Comparison of ENCODE assay signal across 20 cellular contexts in genomic region chr4:176818531-176818930, GRCh38.
"Had no signal": no experiment of that assay in that cellular context is flagged by ENCODE, and none has a peak within 500 bp of the region (broad histone marks: within the 10 kb centered on the region; RNA-seq: fewer than 3 reads in every experiment).

No MANE protein-coding gene starts in this region.

- H3K27me3 Mint-ChIP-seq: activated naive CD8-positive, alpha-beta T cell had no signal

- H3K27ac Mint-ChIP-seq: activated naive CD8-positive, alpha-beta T cell had no signal

- H3K27me3 ChIP-seq: cardiac muscle cell, esophagus muscularis mucosa, right atrium auricular region, tibial nerve had no signal

- H3K36me3 Mint-ChIP-seq: activated naive CD8-positive, alpha-beta T cell had no signal

- H3K4me3 Mint-ChIP-seq: activated naive CD8-positive, alpha-beta T cell had no signal

- H3K4me1 ChIP-seq: esophagus muscularis mucosa, left ventricle myocardium inferior, prostate gland, right atrium auricular region, tibial nerve had no signal

- H3K36me3 ChIP-seq: cardiac muscle cell, esophagus muscularis mucosa, left ventricle myocardium inferior, prostate gland, right atrium auricular region, tibial nerve, WERI-Rb-1 had no signal

- DNase-seq: activated CD4-positive, alpha-beta T cell treated with anti-CD3 and anti-CD28 coated beads for 1 hour; activated CD4-positive, alpha-beta T cell treated with anti-CD3 and anti-CD28 coated beads, Interleukin-2, amount 50 U/mL, for 4 hours; amniotic stem cell; dermis blood vessel endothelial cell; effector memory CD4-positive, alpha-beta T cell; head of caudate nucleus; kidney glomerular epithelial cell; left ventricle myocardium inferior; mammary epithelial cell; occipital lobe; stimulated activated CD4-positive, alpha-beta T cell treated with anti-CD3 and anti-CD28 coated beads, Interleukin-2, amount 100 ng/mL, for 24 hours; stimulated activated naive CD4-positive, alpha-beta T cell treated with Interleukin-2 at 50 U/mL for 16 hours; substantia nigra; WERI-Rb-1 had no signal

- H3K4me3 ChIP-seq: cardiac muscle cell, esophagus muscularis mucosa, left ventricle myocardium inferior, prostate gland, right atrium auricular region, tibial nerve had no signal

- H3K9me3 ChIP-seq: esophagus muscularis mucosa, left ventricle myocardium inferior, prostate gland, right atrium auricular region, tibial nerve had no signal

- H3K27ac ChIP-seq: cardiac muscle cell, esophagus muscularis mucosa, left ventricle myocardium inferior, prostate gland, right atrium auricular region, tibial nerve, WERI-Rb-1 had no signal
